Comparison of ENCODE assay signal across 8 cellular contexts in the genomic region with DNA sequence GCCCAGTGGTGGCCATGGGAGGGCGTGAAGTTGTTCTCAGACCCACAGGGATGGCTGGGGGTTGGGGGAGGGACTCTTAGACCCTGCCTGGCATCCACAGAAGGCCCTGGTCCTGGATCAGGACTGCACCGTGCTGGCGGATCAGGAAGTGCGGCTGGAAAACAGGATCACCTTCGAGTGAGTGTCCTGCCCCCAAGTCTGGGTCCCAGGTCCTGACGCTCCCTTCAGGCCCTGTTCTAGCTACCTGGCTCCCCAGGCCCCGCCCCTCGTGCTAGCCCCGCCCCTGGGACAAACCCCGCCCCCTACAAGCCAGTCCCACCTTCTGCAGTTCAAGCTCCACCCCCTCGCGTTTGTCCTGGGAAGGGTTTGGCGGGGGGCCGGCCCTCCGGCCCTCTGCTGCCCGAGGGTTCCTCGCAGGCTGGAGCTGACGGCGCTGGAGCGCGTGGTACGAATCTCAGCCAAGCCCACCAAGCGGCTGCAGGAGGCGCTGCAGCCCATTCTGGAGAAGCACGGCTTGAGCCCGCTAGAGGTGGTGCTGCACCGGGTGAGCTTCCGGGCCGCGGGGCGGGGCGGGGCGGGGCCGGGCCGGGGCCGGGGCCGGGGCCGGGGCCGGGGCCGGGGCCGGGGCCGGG. TPM values are rescaled to one million over a fixed set of nuclear protein-coding genes. Genes with fewer than 3 reads are reported as not detected.
DNase-seq lines count a peak whose midpoint lies in the region; ATAC-seq and TF ChIP-seq lines count a peak whose summit lies in the region.

No MANE protein-coding gene starts in this region.

- H3K27ac ChIP-seq in OCI-LY3 (ENCODE audit: low read length) = no peak overlapping the region
- no peak overlapping the region for H3K27ac ChIP-seq in cardiac muscle cell

- peak overlapping the region; percentile 65; the same call in 1 of the 2 replicates for H3K9ac ChIP-seq in OCI-LY3 (ENCODE audit: low read length)

- peaks cover 52% of the 10 kb centered on the region for H3K4me1 Mint-ChIP-seq in activated naive CD8-positive, alpha-beta T cell treated with anti-CD3 and anti-CD28 coated beads, Interleukin-2, amount 50 U/mL, for 24 hours

- peaks cover 10% of the 10 kb centered on the region; the same call in 1 of the 2 replicates for H4K20me1 ChIP-seq in OCI-LY3 (ENCODE audit: insufficient read depth, low read length)

- no peaks in the 10 kb centered on the region for H3K27me3 Mint-ChIP-seq in activated naive CD8-positive, alpha-beta T cell treated with anti-CD3 and anti-CD28 coated beads, Interleukin-2, amount 50 U/mL, for 24 hours

- H3K27me3 ChIP-seq in OCI-LY3 (ENCODE audit: low read depth, low read length) (no peaks in the 10 kb centered on the region), cardiac muscle cell (no peaks in the 10 kb centered on the region)

- H3K36me3 Mint-ChIP-seq in activated naive CD8-positive, alpha-beta T cell treated with anti-CD3 and anti-CD28 coated beads, Interleukin-2, amount 50 U/mL, for 24 hours (ENCODE audit: low read depth) = peaks cover 14% of the 10 kb centered on the region

- peak; percentile 39 for ATAC-seq in HG03457 (IDR thresholded peaks at IDR 0.05; ENCODE audit: unreplicated experiment)
- peak; percentile 45 for ATAC-seq in activated naive CD8-positive, alpha-beta T cell treated with anti-CD3 and anti-CD28 coated beads, Interleukin-2, amount 50 U/mL, for 24 hours
- ATAC-seq in HG02588 (IDR thresholded peaks at IDR 0.05; ENCODE audit: unreplicated experiment) = no peak

- peaks cover 6% of the 10 kb centered on the region for H3K36me3 ChIP-seq in OCI-LY3 (replicated peaks; ENCODE audit: low read depth, low read length)
- H3K36me3 ChIP-seq in cardiac muscle cell = no peaks in the 10 kb centered on the region

- H3K4me1 ChIP-seq in OCI-LY3 (ENCODE audit: low read length) (peaks cover 27% of the 10 kb centered on the region), cardiac muscle cell (ENCODE audit: low read depth) (peaks cover 32% of the 10 kb centered on the region)

- no peak overlapping the region for H3K27ac Mint-ChIP-seq in activated naive CD8-positive, alpha-beta T cell treated with anti-CD3 and anti-CD28 coated beads, Interleukin-2, amount 50 U/mL, for 24 hours

- TF ChIP-seq CTCF in GM12864 (IDR thresholded peaks at IDR 0.05; ENCODE audit: low read depth, low read length, missing control alignments) = peak; percentile 5
- TF ChIP-seq CTCF in OCI-LY3 (IDR thresholded peaks at IDR 0.05; ENCODE audit: low read depth, low read length) = peak; percentile 47
- peak; percentile 59 for TF ChIP-seq CTCF in cardiac muscle cell (IDR thresholded peaks at IDR 0.05; ENCODE audit: low read depth, low read length)

- H3K9me3 Mint-ChIP-seq in activated naive CD8-positive, alpha-beta T cell treated with anti-CD3 and anti-CD28 coated beads, Interleukin-2, amount 50 U/mL, for 24 hours = no peaks in the 10 kb centered on the region

- DNase-seq in GM12864 (ENCODE audit: low read depth) (no peak), cardiac muscle cell (ENCODE audit: low read depth in 1 of 2, low spot score in 1 of 2) (peak; percentile 95 to 96), posterior cingulate gyrus (peak in 6 of 10 donors; percentile 39 to 90 (median 65)), SHP77 (lab: John Stamatoyannopoulos, UW) (no peak)
- DNase-seq in activated naive CD8-positive, alpha-beta T cell treated with anti-CD3 and anti-CD28 coated beads, Interleukin-2, amount 50 U/mL, for 24 hours = peak; percentile 41

- no peak overlapping the region for H3K4me3 Mint-ChIP-seq in activated naive CD8-positive, alpha-beta T cell treated with anti-CD3 and anti-CD28 coated beads, Interleukin-2, amount 50 U/mL, for 24 hours

- H3K79me2 ChIP-seq in OCI-LY3 (ENCODE audit: low read length) = no peaks in the 10 kb centered on the region

- H2AFZ ChIP-seq in OCI-LY3 (ENCODE audit: low read depth, low read length) = peak overlapping the region; percentile 94; the same call in 1 of the 2 replicates

- intact Hi-C loops in posterior cingulate gyrus (cut with DNase I) = no loop called here

- no peak overlapping the region for H3K4me3 ChIP-seq in GM12864 (ENCODE audit: low read depth, low read length)
- H3K4me3 ChIP-seq in OCI-LY3 (ENCODE audit: low read length) = peak overlapping the region; percentile 94
- H3K4me3 ChIP-seq in cardiac muscle cell = no peak overlapping the region

- H3K9me3 ChIP-seq in OCI-LY3 (ENCODE audit: insufficient read depth, low read length) (no peaks in the 10 kb centered on the region), cardiac muscle cell (ENCODE audit: low read depth) (no peaks in the 10 kb centered on the region)

- H3K4me2 ChIP-seq in OCI-LY3 (ENCODE audit: low read length) = peak overlapping the region; percentile 92

RNA-seq across cellular contexts. Expression of gene RGS14, which starts 12.9 kb away (rescaled TPM):
- 68.1 and 139 TPM in 2 replicates for total RNA-seq in cardiac muscle cell
- polyA plus RNA-seq in cardiac muscle cell = 33.6 and 76.5 TPM in 2 replicates

RNA-seq across cellular contexts. Expression of gene SLC34A1, which starts 13.6 kb away (rescaled TPM):
- total RNA-seq in cardiac muscle cell = not detected in 2 replicates
- not detected in 2 replicates for polyA plus RNA-seq in cardiac muscle cell

RNA-seq across cellular contexts. Expression of gene LMAN2, which starts 19.1 kb away (rescaled TPM):
- 163 and 198 TPM in 2 replicates for total RNA-seq in cardiac muscle cell
- polyA plus RNA-seq in cardiac muscle cell = 213 and 261 TPM in 2 replicates

RNA-seq across cellular contexts. Expression of gene PFN3, which starts 29.9 kb away (rescaled TPM):
- not detected in 2 replicates for total RNA-seq in cardiac muscle cell
- polyA plus RNA-seq in cardiac muscle cell = not detected in 2 replicates

RNA-seq across cellular contexts. Expression of gene F12, which starts 38.8 kb away (rescaled TPM):
- total RNA-seq in cardiac muscle cell = 3.4 and 4.6 TPM in 2 replicates
- polyA plus RNA-seq in cardiac muscle cell = 5.0 and 13.6 TPM in 2 replicates

Comparison
In these comparisons a context has a peak if more than half of its experiments do, and no peak if none do; other contexts are left out.
1. DNase-seq: peak in activated naive CD8-positive, alpha-beta T cell treated with anti-CD3 and anti-CD28 coated beads, Interleukin-2, amount 50 U/mL, for 24 hours (single experiment), cardiac muscle cell (2 of 2) and posterior cingulate gyrus (6 of 10); none in GM12864 (single experiment) and SHP77 (0 of 2).
2. CTCF ChIP-seq: peak in every context shown above with its lines; median percentile 59 in cardiac muscle cell; 47 in OCI-LY3; 5 in GM12864.